Comparison of ENCODE assay signal across 14 cellular contexts in genomic region chr4:6763330-6763851, GRCh38. TPM values are rescaled to one million over a fixed set of nuclear protein-coding genes. Genes with fewer than 3 reads are reported as not detected.
DNase-seq lines count a peak whose midpoint lies in the region; ATAC-seq lines count a peak whose summit lies in the region.
"Had no signal": no experiment of that assay in that cellular context is flagged by ENCODE, and none has a peak within 500 bp of the region (broad histone marks: within the 10 kb centered on the region; RNA-seq: fewer than 3 reads in every experiment).

No MANE protein-coding gene starts in this region.

- CTCF ChIA-PET in naive thymus-derived CD4-positive, alpha-beta T cell (lab: Charles Lee) = interaction anchor here (0.6 kb wide), 1 partner anchor 38 kb away, joined by 4 read pairs; no protein-coding TSS in a partner anchor

- H3K4me1 Mint-ChIP-seq in naive thymus-derived CD4-positive, alpha-beta T cell = peaks cover 0 to 18% (median 3%) of the 10 kb centered on the region in 7 donors

- intact Hi-C loops in sciatic nerve (cut with DNase I) = no loop called here
- intact Hi-C loops in naive thymus-derived CD4-positive, alpha-beta T cell (cut with micrococcal nuclease) = no loop called here

- no peaks in the 10 kb centered on the region for H3K36me3 ChIP-seq in naive thymus-derived CD4-positive, alpha-beta T cell (ENCODE audit: control insufficient read depth in 2 of 3, insufficient read depth in 3 of 3, low read length in 3 of 3)

- no peaks in the 10 kb centered on the region for H3K9me3 ChIP-seq in naive thymus-derived CD4-positive, alpha-beta T cell (ENCODE audit: control insufficient read depth in 2 of 3, low read length in 3 of 3)

- H3K27me3 ChIP-seq in naive thymus-derived CD4-positive, alpha-beta T cell (ENCODE audit: control insufficient read depth in 2 of 2, insufficient read depth in 2 of 2, low read length in 2 of 2) = no peaks in the 10 kb centered on the region

- H3K4me3 Mint-ChIP-seq in naive thymus-derived CD4-positive, alpha-beta T cell = no peak overlapping the region
- H3K4me3 Mint-ChIP-seq: mesothelial cell of epicardium had no signal

- peak; percentile 45 for ATAC-seq in sciatic nerve
- no peak for ATAC-seq in naive thymus-derived CD4-positive, alpha-beta T cell
- ATAC-seq: activated CD4-positive, CD25-positive, alpha-beta regulatory T cell treated with anti-CD3 and anti-CD28 coated beads, Interleukin-2, amount 50 U/mL, for 24 hours had no signal

- H3K27ac ChIP-seq in epithelial cell of prostate (peak overlapping the region; percentile 54), substantia nigra (ENCODE audit: low read depth, low read length, poor library complexity, severe bottlenecking) (no peak overlapping the region)
- no peak overlapping the region for H3K27ac ChIP-seq in naive thymus-derived CD4-positive, alpha-beta T cell (ENCODE audit: low read depth, low read length)
- H3K27ac ChIP-seq: SK-N-MC had no signal

- H3K36me3 Mint-ChIP-seq in naive thymus-derived CD4-positive, alpha-beta T cell = no peaks in the 10 kb centered on the region
- H3K36me3 Mint-ChIP-seq: mesothelial cell of epicardium had no signal

- POLR2A ChIA-PET in naive thymus-derived CD4-positive, alpha-beta T cell (lab: Charles Lee) = no interaction called here

- peak overlapping the region in 1 of 9 donors; percentile 57 for H3K27ac Mint-ChIP-seq in naive thymus-derived CD4-positive, alpha-beta T cell
- H3K27ac Mint-ChIP-seq: mesothelial cell of epicardium had no signal

- DNase-seq in HT-29 (ENCODE audit: low spot score) (peak; percentile 38), RPMI7951 (ENCODE audit: low read depth) (peak; percentile 57), epithelial cell of prostate (ENCODE audit: low read depth, low spot score) (peak; percentile 86), sciatic nerve (ENCODE audit: low spot score) (no peak), mesenteric fat pad (ENCODE audit: low spot score) (no peak), substantia nigra (lab: John Stamatoyannopoulos, UW) (no peak)
- no peak for DNase-seq in naive thymus-derived CD4-positive, alpha-beta T cell
- DNase-seq: activated T-cell treated with anti-CD3 and anti-CD28 coated beads, Interleukin-2, amount 50 U/mL, for 48 hours; hypothalamus; Karpas-422; NCI-H345 had no signal

- peaks cover 0 to 26% (median 0%) of the 10 kb centered on the region in 5 donors for H3K27me3 Mint-ChIP-seq in naive thymus-derived CD4-positive, alpha-beta T cell

- no peak overlapping the region for H3K4me3 ChIP-seq in naive thymus-derived CD4-positive, alpha-beta T cell (ENCODE audit: low read length)
- H3K4me3 ChIP-seq: SK-N-MC had no signal

- no peaks in the 10 kb centered on the region for H3K9me3 Mint-ChIP-seq in naive thymus-derived CD4-positive, alpha-beta T cell
- H3K9me3 Mint-ChIP-seq: mesothelial cell of epicardium had no signal

- peaks cover 0 to 3% of the 10 kb centered on the region in 2 donors for H3K4me1 ChIP-seq in naive thymus-derived CD4-positive, alpha-beta T cell (ENCODE audit: control insufficient read depth in 2 of 2, insufficient read depth in 2 of 2, low read length in 2 of 2)

RNA-seq across cellular contexts. Expression of gene KIAA0232, which starts 19.1 kb away (rescaled TPM):
- total RNA-seq in HT-29 (2014; rRNA removed; shearing (Covaris generic)) = 5.7 and 6.0 TPM in 2 replicates
- 14.1 and 17.4 TPM in 2 replicates for total RNA-seq in RPMI7951 (2014; rRNA removed; shearing (Covaris generic))
- total RNA-seq in sciatic nerve (46.7 TPM), mesenteric fat pad (33.4 TPM)
- 10 to 100 TPM; 15.7 to 24.2 (median 19.8) TPM for total RNA-seq in naive thymus-derived CD4-positive, alpha-beta T cell
- polyA plus RNA-seq in naive thymus-derived CD4-positive, alpha-beta T cell = 10 to 100 TPM; 12.0 to 13.3 TPM

RNA-seq across cellular contexts. Expression of gene BLOC1S4, which starts 47.4 kb away (rescaled TPM):
- 28.7 and 31.3 TPM in 2 replicates for total RNA-seq in HT-29 (2014; rRNA removed; shearing (Covaris generic))
- 11.5 and 21.2 TPM in 2 replicates for total RNA-seq in RPMI7951 (2014; rRNA removed; shearing (Covaris generic))
- 9.7 TPM for total RNA-seq in sciatic nerve
- total RNA-seq in mesenteric fat pad = 14.2 TPM
- 10 to 100 TPM; 18.7 to 45.9 (median 25.0) TPM for total RNA-seq in naive thymus-derived CD4-positive, alpha-beta T cell
- 10 to 100 TPM; 69.6 to 80.3 TPM for polyA plus RNA-seq in naive thymus-derived CD4-positive, alpha-beta T cell

RNA-seq across cellular contexts. Expression of gene MRFAP1L1, which starts 53.7 kb away (rescaled TPM):
- 41.6 and 43.4 TPM in 2 replicates for total RNA-seq in HT-29 (2014; rRNA removed; shearing (Covaris generic))
- total RNA-seq in RPMI7951 (2014; rRNA removed; shearing (Covaris generic)) = 53.2 and 61.4 TPM in 2 replicates
- total RNA-seq in sciatic nerve = 46.0 TPM
- 34.5 TPM for total RNA-seq in mesenteric fat pad
- 100 to 1,000 TPM in 2 of 5 experiments, 10 to 100 TPM in 3; 24.8 to 124 (median 73.6) TPM for total RNA-seq in naive thymus-derived CD4-positive, alpha-beta T cell
- polyA plus RNA-seq in naive thymus-derived CD4-positive, alpha-beta T cell = 100 to 1,000 TPM; 116 to 160 TPM

Comparison
In these comparisons a context has a peak if more than half of its experiments do, and no peak if none do; other contexts are left out.
1. DNase-seq: peak in HT-29 (single experiment), RPMI7951 (single experiment) and epithelial cell of prostate (single experiment); none in sciatic nerve (single experiment), mesenteric fat pad (single experiment), naive thymus-derived CD4-positive, alpha-beta T cell (0 of 9) and substantia nigra (0 of 49).